Comparison of ENCODE assay signal across 1 cellular context in genomic region chr10:124033887-124034218, GRCh38.
A peak's percentile ranks its signal among the peaks of the same experiment; 100 is the strongest.
TF ChIP-seq lines count a peak whose summit lies in the region.

No MANE protein-coding gene starts in this region.

TF ChIP-seq in HepG2, 621 proteins besides CTCF, POLR2A, EP300 and RAD21:
- peak; percentile 35 for TF ChIP-seq ZNF687 (CRISPR knock-in tag; IDR thresholded peaks at IDR 0.05)
- no peak for TF ChIP-seq WIZ (CRISPR knock-in tag; IDR thresholded peaks at IDR 0.05)
